In the genomic region with DNA sequence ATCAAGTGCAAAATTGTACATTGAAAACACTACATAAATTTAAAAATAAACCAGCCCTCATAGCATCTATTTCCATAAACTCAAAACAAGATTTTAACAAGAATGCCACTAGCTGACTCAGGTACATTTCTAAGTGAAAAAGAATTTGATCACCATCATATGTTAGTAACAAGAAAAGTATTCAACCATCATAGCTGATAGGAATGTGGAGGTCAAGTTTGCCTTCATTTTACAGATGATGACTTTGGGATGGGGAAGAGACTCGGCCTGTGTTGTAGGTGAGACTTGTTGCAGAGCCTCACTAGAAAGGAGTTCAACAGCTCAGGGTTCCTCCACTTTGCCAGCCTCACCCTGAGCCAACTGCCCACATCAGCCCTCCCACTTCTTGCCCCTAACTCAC, we compare ENCODE assay signal across 19 cellular contexts.
"Had no signal": no experiment of that assay in that cellular context is flagged by ENCODE, and none has a peak within 500 bp of the region (broad histone marks: within the 10 kb centered on the region; RNA-seq: fewer than 3 reads in every experiment).

No MANE protein-coding gene starts in this region.

- H3K9me3 ChIP-seq: neutrophil, pancreas, thoracic aorta had no signal

- H3K4me1 ChIP-seq: foreskin keratinocyte, pancreas had no signal

- H3K36me3 ChIP-seq: cardiac muscle cell, neutrophil, pancreas, thoracic aorta had no signal

- H3K4me1 Mint-ChIP-seq: mesothelial cell of epicardium; stimulated activated memory B cell treated with anti-CD40 and anti-IgM and Interleukin-4, amounts not matched to agents 10 μg/mL and 1 μg/mL and 100 μg/mL, for 72 hours had no signal

- H2AFZ ChIP-seq: hepatocyte had no signal

- H3K27ac ChIP-seq: cardiac muscle cell, foreskin keratinocyte, hepatocyte, neutrophil, pancreas, thoracic aorta had no signal

- H3K79me2 ChIP-seq: hepatocyte had no signal

- H3K4me3 Mint-ChIP-seq: activated B cell treated with CpG ODN at 0.5 μM for 24 hours; activated CD4-positive, alpha-beta memory T cell treated with anti-CD3 and anti-CD28 coated beads for 36 hours; activated naive CD8-positive, alpha-beta T cell; effector memory CD8-positive, alpha-beta T cell; mesothelial cell of epicardium; natural killer cell treated with Interleukin-12 subunit alpha and Interleukin-12 subunit beta and Interleukin-15 and Interleukin-18, amount 100 ng/mL, for 72 hours; stimulated activated memory B cell treated with anti-CD40 and anti-IgM and Interleukin-4, amounts not matched to agents 10 μg/mL and 1 μg/mL and 100 μg/mL, for 72 hours; T-helper 2 cell treated with Interferon-gamma antibody and Interleukin-4, amounts not matched to agents 5 μg/mL and 100 μg/mL, for 36 hours had no signal

- H3K27me3 ChIP-seq: cardiac muscle cell, foreskin keratinocyte, hepatocyte, neutrophil, pancreas had no signal

- H3K27ac Mint-ChIP-seq: activated B cell treated with CpG ODN at 0.5 μM for 24 hours; activated CD4-positive, alpha-beta memory T cell treated with anti-CD3 and anti-CD28 coated beads for 36 hours; activated naive CD8-positive, alpha-beta T cell; effector memory CD8-positive, alpha-beta T cell; mesothelial cell of epicardium; stimulated activated memory B cell treated with anti-CD40 and anti-IgM and Interleukin-4, amounts not matched to agents 10 μg/mL and 1 μg/mL and 100 μg/mL, for 72 hours; T-helper 2 cell treated with Interferon-gamma antibody and Interleukin-4, amounts not matched to agents 5 μg/mL and 100 μg/mL, for 36 hours had no signal

- H3K4me2 ChIP-seq: hepatocyte had no signal

- H3K27me3 Mint-ChIP-seq: activated B cell treated with CpG ODN at 0.5 μM for 24 hours; activated CD4-positive, alpha-beta memory T cell treated with anti-CD3 and anti-CD28 coated beads for 36 hours; activated naive CD8-positive, alpha-beta T cell; effector memory CD8-positive, alpha-beta T cell; natural killer cell treated with Interleukin-12 subunit alpha and Interleukin-12 subunit beta and Interleukin-15 and Interleukin-18, amount 100 ng/mL, for 72 hours; stimulated activated memory B cell treated with anti-CD40 and anti-IgM and Interleukin-4, amounts not matched to agents 10 μg/mL and 1 μg/mL and 100 μg/mL, for 72 hours had no signal

- H3K9me3 Mint-ChIP-seq: activated B cell treated with CpG ODN at 0.5 μM for 24 hours; activated CD4-positive, alpha-beta memory T cell treated with anti-CD3 and anti-CD28 coated beads for 36 hours; effector memory CD8-positive, alpha-beta T cell; mesothelial cell of epicardium; natural killer cell treated with Interleukin-12 subunit alpha and Interleukin-12 subunit beta and Interleukin-15 and Interleukin-18, amount 100 ng/mL, for 72 hours; stimulated activated memory B cell treated with anti-CD40 and anti-IgM and Interleukin-4, amounts not matched to agents 10 μg/mL and 1 μg/mL and 100 μg/mL, for 72 hours; T-helper 2 cell treated with Interferon-gamma antibody and Interleukin-4, amounts not matched to agents 5 μg/mL and 100 μg/mL, for 36 hours had no signal

- H3K36me3 Mint-ChIP-seq: activated CD4-positive, alpha-beta memory T cell treated with anti-CD3 and anti-CD28 coated beads for 36 hours; activated naive CD8-positive, alpha-beta T cell; mesothelial cell of epicardium; natural killer cell treated with Interleukin-12 subunit alpha and Interleukin-12 subunit beta and Interleukin-15 and Interleukin-18, amount 100 ng/mL, for 72 hours; stimulated activated memory B cell treated with anti-CD40 and anti-IgM and Interleukin-4, amounts not matched to agents 10 μg/mL and 1 μg/mL and 100 μg/mL, for 72 hours had no signal

- DNase-seq: activated B cell treated with CpG ODN at 0.5 μM for 24 hours; activated CD4-positive, alpha-beta memory T cell treated with anti-CD3 and anti-CD28 coated beads for 36 hours; activated CD4-positive, alpha-beta T cell treated with anti-CD3 and anti-CD28 coated beads for 4 hours; activated T-cell treated with anti-CD3 and anti-CD28 coated beads for 4 hours; effector memory CD8-positive, alpha-beta T cell; islet precursor cell; stimulated activated CD4-positive, alpha-beta T cell treated with anti-CD3 and anti-CD28 coated beads, Interleukin-4, amount 100 ng/mL, for 4 hours had no signal

- H3K4me3 ChIP-seq: cardiac muscle cell, hepatocyte, lung, pancreas, thoracic aorta had no signal
